7 cellular contexts compared by ENCODE assay signal in the genomic region with DNA sequence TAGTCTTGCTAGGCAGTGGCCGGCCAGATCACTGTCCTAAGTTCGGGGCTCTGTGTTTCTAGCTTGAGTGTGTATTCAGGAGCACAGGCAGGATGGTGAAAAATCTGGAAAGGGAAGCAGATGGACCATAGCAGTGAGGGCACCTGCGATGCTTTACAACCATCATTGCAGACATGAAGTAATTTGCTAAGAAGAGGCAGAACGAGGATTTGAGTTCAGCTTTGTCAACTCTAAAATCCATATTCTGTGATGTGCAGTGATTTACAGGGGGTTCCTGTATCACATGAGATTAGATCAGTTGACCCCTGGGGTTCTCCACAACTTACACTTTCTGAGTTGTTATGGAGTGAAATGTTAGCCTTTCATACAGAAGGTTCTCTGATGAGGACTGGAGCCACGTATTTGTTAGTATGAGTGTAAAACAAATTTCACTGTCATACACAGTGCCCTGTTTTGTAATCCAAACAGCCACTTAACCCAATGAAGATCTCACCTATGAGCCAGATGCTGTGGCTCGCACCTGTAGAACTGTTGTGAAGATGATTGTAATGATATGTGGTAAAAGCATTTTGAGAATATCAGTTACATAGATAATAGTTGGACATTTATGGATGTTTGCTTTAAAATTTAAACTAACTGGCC.
A peak's percentile ranks its signal among the peaks of the same experiment; 100 is the strongest.
DNase-seq lines count a peak whose midpoint lies in the region; ATAC-seq and TF ChIP-seq lines count a peak whose summit lies in the region.
"Not testable (repeated sequence)": the region's sequence is repeated elsewhere in the genome, so short reads cannot be mapped to it uniquely, and the experiment has no call there.

No MANE protein-coding gene starts in this region.

- not testable (repeated sequence) for TF ChIP-seq CTCF in 22Rv1 (IDR thresholded peaks at IDR 0.05); VCaP (conservative IDR thresholded peaks at IDR 0.05)

- peak; percentile 57 for DNase-seq in DMS53 (lab: John Stamatoyannopoulos, UW)
- peak; percentile 16 for DNase-seq in NCI-H2029 (lab: John Stamatoyannopoulos, UW)
- DNase-seq in NCI-H748 (lab: John Stamatoyannopoulos, UW; ENCODE audit: unreplicated experiment), result peak; percentile 49
- DNase-seq in left lobe of liver (ENCODE audit: low spot score), result not testable (repeated sequence)
- peak; percentile 22 to 64 for DNase-seq in lung microvascular endothelial cell (ENCODE audit: low read depth in 2 of 2)

- ATAC-seq in left lobe of liver, result peak; percentile 63

- H3K27ac ChIP-seq in 22Rv1 (peak overlapping the region; percentile 52), VCaP (peak overlapping the region; percentile 77)
